Comparison of ENCODE assay signal across 1 cellular context in genomic region chrX:18389968-18390367, GRCh38.
TF ChIP-seq lines count a peak whose summit lies in the region.

No MANE protein-coding gene starts in this region.

TF ChIP-seq in GM23338, 12 proteins besides CTCF, POLR2A, EP300 and RAD21 (continued from another document):
- TF ChIP-seq, protein P1, sequence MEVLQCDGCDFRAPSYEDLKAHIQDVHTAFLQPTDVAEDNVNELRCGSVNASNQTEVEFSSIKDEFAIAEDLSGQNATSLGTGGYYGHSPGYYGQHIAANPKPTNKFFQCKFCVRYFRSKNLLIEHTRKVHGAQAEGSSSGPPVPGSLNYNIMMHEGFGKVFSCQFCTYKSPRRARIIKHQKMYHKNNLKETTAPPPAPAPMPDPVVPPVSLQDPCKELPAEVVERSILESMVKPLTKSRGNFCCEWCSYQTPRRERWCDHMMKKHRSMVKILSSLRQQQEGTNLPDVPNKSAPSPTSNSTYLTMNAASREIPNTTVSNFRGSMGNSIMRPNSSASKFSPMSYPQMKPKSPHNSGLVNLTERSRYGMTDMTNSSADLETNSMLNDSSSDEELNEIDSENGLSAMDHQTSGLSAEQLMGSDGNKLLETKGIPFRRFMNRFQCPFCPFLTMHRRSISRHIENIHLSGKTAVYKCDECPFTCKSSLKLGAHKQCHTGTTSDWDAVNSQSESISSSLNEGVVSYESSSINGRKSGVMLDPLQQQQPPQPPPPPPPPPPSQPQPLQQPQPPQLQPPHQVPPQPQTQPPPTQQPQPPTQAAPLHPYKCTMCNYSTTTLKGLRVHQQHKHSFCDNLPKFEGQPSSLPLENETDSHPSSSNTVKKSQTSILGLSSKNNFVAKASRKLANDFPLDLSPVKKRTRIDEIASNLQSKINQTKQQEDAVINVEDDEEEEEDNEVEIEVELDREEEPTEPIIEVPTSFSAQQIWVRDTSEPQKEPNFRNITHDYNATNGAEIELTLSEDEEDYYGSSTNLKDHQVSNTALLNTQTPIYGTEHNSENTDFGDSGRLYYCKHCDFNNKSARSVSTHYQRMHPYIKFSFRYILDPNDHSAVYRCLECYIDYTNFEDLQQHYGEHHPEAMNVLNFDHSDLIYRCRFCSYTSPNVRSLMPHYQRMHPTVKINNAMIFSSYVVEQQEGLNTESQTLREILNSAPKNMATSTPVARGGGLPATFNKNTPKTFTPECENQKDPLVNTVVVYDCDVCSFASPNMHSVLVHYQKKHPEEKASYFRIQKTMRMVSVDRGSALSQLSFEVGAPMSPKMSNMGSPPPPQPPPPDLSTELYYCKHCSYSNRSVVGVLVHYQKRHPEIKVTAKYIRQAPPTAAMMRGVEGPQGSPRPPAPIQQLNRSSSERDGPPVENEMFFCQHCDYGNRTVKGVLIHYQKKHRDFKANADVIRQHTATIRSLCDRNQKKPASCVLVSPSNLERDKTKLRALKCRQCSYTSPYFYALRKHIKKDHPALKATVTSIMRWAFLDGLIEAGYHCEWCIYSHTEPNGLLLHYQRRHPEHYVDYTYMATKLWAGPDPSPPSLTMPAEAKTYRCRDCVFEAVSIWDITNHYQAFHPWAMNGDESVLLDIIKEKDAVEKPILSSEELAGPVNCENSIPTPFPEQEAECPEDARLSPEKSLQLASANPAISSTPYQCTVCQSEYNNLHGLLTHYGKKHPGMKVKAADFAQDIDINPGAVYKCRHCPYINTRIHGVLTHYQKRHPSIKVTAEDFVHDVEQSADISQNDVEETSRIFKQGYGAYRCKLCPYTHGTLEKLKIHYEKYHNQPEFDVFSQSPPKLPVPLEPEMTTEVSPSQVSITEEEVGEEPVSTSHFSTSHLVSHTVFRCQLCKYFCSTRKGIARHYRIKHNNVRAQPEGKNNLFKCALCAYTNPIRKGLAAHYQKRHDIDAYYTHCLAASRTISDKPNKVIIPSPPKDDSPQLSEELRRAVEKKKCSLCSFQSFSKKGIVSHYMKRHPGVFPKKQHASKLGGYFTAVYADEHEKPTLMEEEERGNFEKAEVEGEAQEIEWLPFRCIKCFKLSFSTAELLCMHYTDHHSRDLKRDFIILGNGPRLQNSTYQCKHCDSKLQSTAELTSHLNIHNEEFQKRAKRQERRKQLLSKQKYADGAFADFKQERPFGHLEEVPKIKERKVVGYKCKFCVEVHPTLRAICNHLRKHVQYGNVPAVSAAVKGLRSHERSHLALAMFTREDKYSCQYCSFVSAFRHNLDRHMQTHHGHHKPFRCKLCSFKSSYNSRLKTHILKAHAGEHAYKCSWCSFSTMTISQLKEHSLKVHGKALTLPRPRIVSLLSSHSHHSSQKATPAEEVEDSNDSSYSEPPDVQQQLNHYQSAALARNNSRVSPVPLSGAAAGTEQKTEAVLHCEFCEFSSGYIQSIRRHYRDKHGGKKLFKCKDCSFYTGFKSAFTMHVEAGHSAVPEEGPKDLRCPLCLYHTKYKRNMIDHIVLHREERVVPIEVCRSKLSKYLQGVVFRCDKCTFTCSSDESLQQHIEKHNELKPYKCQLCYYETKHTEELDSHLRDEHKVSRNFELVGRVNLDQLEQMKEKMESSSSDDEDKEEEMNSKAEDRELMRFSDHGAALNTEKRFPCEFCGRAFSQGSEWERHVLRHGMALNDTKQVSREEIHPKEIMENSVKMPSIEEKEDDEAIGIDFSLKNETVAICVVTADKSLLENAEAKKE (CRISPR knock-in tag; IDR thresholded peaks at IDR 0.05): no peak
- no peak for TF ChIP-seq CREB1 (CRISPR knock-in tag; IDR thresholded peaks at IDR 0.05; ENCODE audit: low read depth)
- no peak for TF ChIP-seq POLR2AphosphoS5 (IDR thresholded peaks at IDR 0.05; ENCODE audit: low read depth)
- no peak for TF ChIP-seq EZH2phosphoT487 (IDR thresholded peaks at IDR 0.05; ENCODE audit: unreplicated experiment)
- TF ChIP-seq NANOG (IDR thresholded peaks at IDR 0.05; ENCODE audit: borderline replicate concordance): no peak
- no peak for TF ChIP-seq JUNB (IDR thresholded peaks at IDR 0.05; ENCODE audit: unreplicated experiment)
- TF ChIP-seq EZH2 (IDR thresholded peaks at IDR 0.05; ENCODE audit: low read depth, unreplicated experiment): no peak
- no peak for TF ChIP-seq STAT1 (IDR thresholded peaks at IDR 0.05; ENCODE audit: unreplicated experiment)
